ENCODE assay signal across 1 cellular context in the genomic region with DNA sequence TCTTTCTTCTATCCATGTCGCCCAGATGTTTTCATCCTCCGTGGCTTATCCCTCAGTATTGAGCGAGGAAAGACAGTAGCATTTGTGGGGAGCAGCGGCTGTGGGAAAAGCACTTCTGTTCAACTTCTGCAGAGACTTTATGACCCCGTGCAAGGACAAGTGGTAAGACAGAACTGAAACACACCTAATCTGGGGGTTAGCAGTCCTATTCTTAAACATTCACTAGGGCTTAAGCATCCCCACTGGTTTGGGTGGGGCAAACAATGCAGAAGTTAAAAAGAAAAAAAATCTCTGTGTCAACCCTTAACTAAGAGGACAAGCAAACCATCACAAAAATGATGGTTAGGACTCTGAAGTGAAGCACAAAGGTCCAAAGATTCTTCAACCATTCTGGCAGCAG.
TF ChIP-seq lines count a peak whose summit lies in the region.

No MANE protein-coding gene starts in this region.

TF ChIP-seq in SK-N-SH, 30 proteins besides CTCF, POLR2A, EP300 and RAD21 (continued from another document):
- TF ChIP-seq, protein P1, sequence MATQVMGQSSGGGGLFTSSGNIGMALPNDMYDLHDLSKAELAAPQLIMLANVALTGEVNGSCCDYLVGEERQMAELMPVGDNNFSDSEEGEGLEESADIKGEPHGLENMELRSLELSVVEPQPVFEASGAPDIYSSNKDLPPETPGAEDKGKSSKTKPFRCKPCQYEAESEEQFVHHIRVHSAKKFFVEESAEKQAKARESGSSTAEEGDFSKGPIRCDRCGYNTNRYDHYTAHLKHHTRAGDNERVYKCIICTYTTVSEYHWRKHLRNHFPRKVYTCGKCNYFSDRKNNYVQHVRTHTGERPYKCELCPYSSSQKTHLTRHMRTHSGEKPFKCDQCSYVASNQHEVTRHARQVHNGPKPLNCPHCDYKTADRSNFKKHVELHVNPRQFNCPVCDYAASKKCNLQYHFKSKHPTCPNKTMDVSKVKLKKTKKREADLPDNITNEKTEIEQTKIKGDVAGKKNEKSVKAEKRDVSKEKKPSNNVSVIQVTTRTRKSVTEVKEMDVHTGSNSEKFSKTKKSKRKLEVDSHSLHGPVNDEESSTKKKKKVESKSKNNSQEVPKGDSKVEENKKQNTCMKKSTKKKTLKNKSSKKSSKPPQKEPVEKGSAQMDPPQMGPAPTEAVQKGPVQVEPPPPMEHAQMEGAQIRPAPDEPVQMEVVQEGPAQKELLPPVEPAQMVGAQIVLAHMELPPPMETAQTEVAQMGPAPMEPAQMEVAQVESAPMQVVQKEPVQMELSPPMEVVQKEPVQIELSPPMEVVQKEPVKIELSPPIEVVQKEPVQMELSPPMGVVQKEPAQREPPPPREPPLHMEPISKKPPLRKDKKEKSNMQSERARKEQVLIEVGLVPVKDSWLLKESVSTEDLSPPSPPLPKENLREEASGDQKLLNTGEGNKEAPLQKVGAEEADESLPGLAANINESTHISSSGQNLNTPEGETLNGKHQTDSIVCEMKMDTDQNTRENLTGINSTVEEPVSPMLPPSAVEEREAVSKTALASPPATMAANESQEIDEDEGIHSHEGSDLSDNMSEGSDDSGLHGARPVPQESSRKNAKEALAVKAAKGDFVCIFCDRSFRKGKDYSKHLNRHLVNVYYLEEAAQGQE (IDR thresholded peaks at IDR 0.05; ENCODE audit: low read depth, low read length), result no peak
- no peak for TF ChIP-seq JUND (IDR thresholded peaks at IDR 0.05)
- no peak for TF ChIP-seq RCOR1 (IDR thresholded peaks at IDR 0.05; ENCODE audit: low read length)
- TF ChIP-seq, protein P2, sequence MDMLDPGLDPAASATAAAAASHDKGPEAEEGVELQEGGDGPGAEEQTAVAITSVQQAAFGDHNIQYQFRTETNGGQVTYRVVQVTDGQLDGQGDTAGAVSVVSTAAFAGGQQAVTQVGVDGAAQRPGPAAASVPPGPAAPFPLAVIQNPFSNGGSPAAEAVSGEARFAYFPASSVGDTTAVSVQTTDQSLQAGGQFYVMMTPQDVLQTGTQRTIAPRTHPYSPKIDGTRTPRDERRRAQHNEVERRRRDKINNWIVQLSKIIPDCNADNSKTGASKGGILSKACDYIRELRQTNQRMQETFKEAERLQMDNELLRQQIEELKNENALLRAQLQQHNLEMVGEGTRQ (IDR thresholded peaks at IDR 0.05; ENCODE audit: borderline replicate concordance, low read depth, low read length), result no peak
- TF ChIP-seq CHD2 (IDR thresholded peaks at IDR 0.05; ENCODE audit: low read length, partially characterized antibody), result no peak
- TF ChIP-seq MEF2A (IDR thresholded peaks at IDR 0.05; ENCODE audit: borderline replicate concordance, low read depth), result no peak
- TF ChIP-seq EZH2phosphoT487 (IDR thresholded peaks at IDR 0.05; ENCODE audit: borderline replicate concordance, low read depth), result no peak
- no peak for TF ChIP-seq ELF1 (IDR thresholded peaks at IDR 0.05)
- no peak for TF ChIP-seq FOXJ3 (CRISPR knock-in tag; IDR thresholded peaks at IDR 0.05)
